8 cellular contexts compared by ENCODE assay signal in genomic region chr20:5528719-5529256, GRCh38.
DNase-seq lines count a peak whose midpoint lies in the region; ATAC-seq and TF ChIP-seq lines count a peak whose summit lies in the region.

No MANE protein-coding gene starts in this region.

- no peaks in the 10 kb centered on the region for H3K9me3 Mint-ChIP-seq in WTC11

- DNase-seq in AG04450 (ENCODE audit: low read depth, low spot score), result peak; percentile 76
- DNase-seq in NCI-H226, result peak; percentile 10
- peak; percentile 60 for DNase-seq in WTC11 (ENCODE audit: low spot score)
- peak in 52 of 61 donors; percentile 3 to 88 (median 36) for DNase-seq in caudate nucleus (lab: John Stamatoyannopoulos, UW)
- peak; percentile 88 for DNase-seq in kidney glomerular epithelial cell (lab: John Stamatoyannopoulos, UW)
- DNase-seq in stimulated activated CD4-positive, alpha-beta T cell treated with anti-CD3 and anti-CD28 coated beads, Interleukin-4, amount 100 ng/mL, for 1 hour, result peak; percentile 58

- no peak overlapping the region for H3K27ac ChIP-seq in AG04450 (ENCODE audit: low read depth, low read length)
- H3K27ac ChIP-seq in caudate nucleus (ENCODE audit: low read depth, low read length), result no peak overlapping the region

- H3K9me3 ChIP-seq in AG04450 (ENCODE audit: control insufficient read depth, insufficient read depth, low read length), result no peaks in the 10 kb centered on the region

- H3K27me3 ChIP-seq in AG04450 (ENCODE audit: control insufficient read depth, insufficient read depth, low read length), result peaks cover 3% of the 10 kb centered on the region

- no peaks in the 10 kb centered on the region; the same call in 1 of the 2 replicates for H3K27me3 Mint-ChIP-seq in WTC11 (ENCODE audit: low read depth)

- H3K4me3 ChIP-seq in AG04450 (ENCODE audit: low read depth, low read length), result no peak overlapping the region

- POLR2A ChIA-PET in AG04450 (lab: Yijun Ruan, JAX) (interaction anchor here (0.6 to 0.7 kb wide), 2 partner anchors 43 to 519 kb away, joined by 3 read pairs; no protein-coding TSS in a partner anchor), WTC11 (lab: Charles Lee) (no interaction called here)

- peak; percentile 87 for ATAC-seq in GM18858 (IDR thresholded peaks at IDR 0.05; ENCODE audit: unreplicated experiment)
- peak; percentile 60 for ATAC-seq in HG03280 (IDR thresholded peaks at IDR 0.05; ENCODE audit: unreplicated experiment)
- peak; percentile 73 for ATAC-seq in WTC11

- H3K36me3 Mint-ChIP-seq in WTC11, result no peaks in the 10 kb centered on the region

- H3K27ac Mint-ChIP-seq in WTC11, result no peak overlapping the region

- H3K4me1 Mint-ChIP-seq in WTC11, result 0 out of 2 replicates have a peak, but pooled peaks cover 3% of the 10 kb centered on the region

- CTCF ChIA-PET in AG04450 (lab: Charles Lee), result interaction anchor here (0.5 to 7.1 kb wide), 41 partner anchors 10 to 612 kb away, joined by 3 to 95 read pairs (median 4); partner anchors contain the start of genes FERMT1, MCM8, SHLD1 and TRMT6
- CTCF ChIA-PET in WTC11 (lab: Charles Lee), result interaction anchor here (0.5 to 4.0 kb wide), 46 partner anchors 8 to 561 kb away, joined by 3 to 62 read pairs (median 4); partner anchors contain the start of genes CDS2, LRRN4, MCM8 and TRMT6

- TF ChIP-seq CTCF in AG04450 (IDR thresholded peaks at IDR 0.05; ENCODE audit: low read depth, low read length) (peak; percentile 88), WTC11 (IDR thresholded peaks at IDR 0.05) (peak; percentile 44)

- H3K4me3 Mint-ChIP-seq in WTC11, result no peak overlapping the region

TF ChIP-seq in WTC11, 78 proteins besides CTCF, POLR2A, EP300 and RAD21:
- TF ChIP-seq ZSCAN18 (CRISPR knock-in tag; IDR thresholded peaks at IDR 0.05) (no peak), NFYB (CRISPR knock-in tag; conservative IDR thresholded peaks at IDR 0.05; ENCODE audit: low read depth) (no peak), SP1 (CRISPR knock-in tag; conservative IDR thresholded peaks at IDR 0.05) (no peak)

Comparison
In these comparisons a context has a peak if more than half of its experiments do, and no peak if none do; other contexts are left out.
1. DNase-seq: peak in every context shown above with its lines; median percentile 88 in kidney glomerular epithelial cell; 76 in AG04450; 60 in WTC11; 58 in stimulated activated CD4-positive, alpha-beta T cell treated with anti-CD3 and anti-CD28 coated beads, Interleukin-4, amount 100 ng/mL, for 1 hour; 36 in caudate nucleus; 10 in NCI-H226.